8 cellular contexts compared by ENCODE assay signal in the genomic region with DNA sequence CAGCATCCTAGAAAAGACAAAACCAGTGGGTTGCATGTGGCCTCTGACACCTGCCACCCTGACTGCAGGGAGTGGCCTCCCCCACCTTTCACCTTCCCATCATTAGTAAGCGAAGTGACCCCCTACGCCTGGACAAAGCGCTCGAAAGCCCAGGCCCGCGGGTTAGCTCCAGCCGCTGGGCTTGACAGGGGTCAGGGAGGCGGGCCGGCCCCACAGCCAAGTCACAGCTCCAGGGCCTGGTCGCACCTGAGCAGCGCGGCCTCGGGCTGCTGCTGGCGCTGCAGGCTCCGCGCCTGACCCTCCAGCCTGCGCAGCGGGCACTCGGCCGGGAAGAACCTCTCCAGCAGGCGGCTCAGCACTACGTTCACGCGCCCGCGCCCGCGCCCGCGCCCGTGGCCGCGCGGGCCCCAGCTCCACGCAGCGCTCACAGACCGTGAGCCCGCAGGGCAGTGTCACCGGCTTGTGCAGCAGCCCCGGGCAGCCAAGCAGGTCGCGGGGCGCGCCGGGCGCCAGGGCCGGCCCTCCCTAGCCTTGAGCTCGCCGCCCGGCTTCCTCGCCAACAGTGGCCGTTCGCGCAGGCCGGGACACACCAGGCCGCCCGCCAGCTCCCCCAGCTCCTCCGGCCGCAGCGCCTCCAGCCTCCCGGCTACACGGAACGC.
DNase-seq lines count a peak whose midpoint lies in the region; TF ChIP-seq lines count a peak whose summit lies in the region.
"Not testable (repeated sequence)": the region's sequence is repeated elsewhere in the genome, so short reads cannot be mapped to it uniquely, and the experiment has no call there.

No MANE protein-coding gene starts in this region.

- H3K36me3 ChIP-seq in iPS DF 6.9 (ENCODE audit: control insufficient read depth, insufficient read depth, low read length); parathyroid adenoma (ENCODE audit: control insufficient read depth, insufficient read depth, low read length): not testable (repeated sequence)

- peak; percentile 36 for DNase-seq in ACHN
- DNase-seq in NCI-H69 (lab: John Stamatoyannopoulos, UW): peak; percentile 7
- peak; percentile 8 to 12 for DNase-seq in activated CD4-positive, alpha-beta T cell treated with anti-CD3 and anti-CD28 coated beads for 4 hours
- peak; percentile 22 for DNase-seq in activated naive CD4-positive, alpha-beta T cell treated with Interleukin-2 at 50 U/mL for 16 hours
- DNase-seq in dermis blood vessel endothelial cell: peak; percentile 1
- not testable (repeated sequence) for DNase-seq in iPS DF 6.9 (ENCODE audit: low read depth, low spot score)
- DNase-seq in stimulated activated CD4-positive, alpha-beta T cell treated with anti-CD3 and anti-CD28 coated beads, TNF-alpha, amount 100 ng/mL, for 4 hours (ENCODE audit: low read depth in 3 of 3): peak in 2 of 3 experiments; percentile 9 to 26

- H3K4me3 ChIP-seq in iPS DF 6.9 (ENCODE audit: low read length): peak overlapping the region; percentile 41; the same call in 1 of the 2 replicates
- not testable (repeated sequence) for H3K4me3 ChIP-seq in parathyroid adenoma (ENCODE audit: low read depth, low read length)

- not testable (repeated sequence) for H3K9ac ChIP-seq in parathyroid adenoma

- H3K79me2 ChIP-seq in parathyroid adenoma: not testable (repeated sequence)

- no CpG with 5 or more reads among the region's 63 CpGs for WGBS in iPS DF 6.9 (ENCODE audit: insufficient coverage, insufficient read length)

- in situ Hi-C loops in ACHN (cut with HindIII; ENCODE audit: low pct_ligation_motif_present, low pct_unique_long_range_greater_than_20kb, low sequenced_read_pairs): not testable (repeated sequence)

- H2AFZ ChIP-seq in parathyroid adenoma: peak overlapping the region; percentile 87

- not testable (repeated sequence) for H3K4me2 ChIP-seq in parathyroid adenoma (ENCODE audit: low read length)

- H3K4me1 ChIP-seq in iPS DF 6.9 (ENCODE audit: control insufficient read depth, insufficient read depth, low read length); parathyroid adenoma: not testable (repeated sequence)

- H3K9me3 ChIP-seq in iPS DF 6.9 (ENCODE audit: control insufficient read depth, insufficient read depth, low read length); parathyroid adenoma (ENCODE audit: control insufficient read depth, low read length): not testable (repeated sequence)

- TF ChIP-seq CTCF in parathyroid adenoma (IDR thresholded peaks at IDR 0.05): peak; percentile 13

- H3K27ac ChIP-seq in iPS DF 6.9 (ENCODE audit: low read length): not testable (repeated sequence)
- H3K27ac ChIP-seq in parathyroid adenoma: peak overlapping the region; percentile 76

- not testable (repeated sequence) for H3K27me3 ChIP-seq in iPS DF 6.9 (ENCODE audit: control insufficient read depth, insufficient read depth, low read length); parathyroid adenoma (ENCODE audit: control insufficient read depth, insufficient read depth, low read length)
